Comparison of ENCODE assay signal across 1 cellular context in the genomic region with DNA sequence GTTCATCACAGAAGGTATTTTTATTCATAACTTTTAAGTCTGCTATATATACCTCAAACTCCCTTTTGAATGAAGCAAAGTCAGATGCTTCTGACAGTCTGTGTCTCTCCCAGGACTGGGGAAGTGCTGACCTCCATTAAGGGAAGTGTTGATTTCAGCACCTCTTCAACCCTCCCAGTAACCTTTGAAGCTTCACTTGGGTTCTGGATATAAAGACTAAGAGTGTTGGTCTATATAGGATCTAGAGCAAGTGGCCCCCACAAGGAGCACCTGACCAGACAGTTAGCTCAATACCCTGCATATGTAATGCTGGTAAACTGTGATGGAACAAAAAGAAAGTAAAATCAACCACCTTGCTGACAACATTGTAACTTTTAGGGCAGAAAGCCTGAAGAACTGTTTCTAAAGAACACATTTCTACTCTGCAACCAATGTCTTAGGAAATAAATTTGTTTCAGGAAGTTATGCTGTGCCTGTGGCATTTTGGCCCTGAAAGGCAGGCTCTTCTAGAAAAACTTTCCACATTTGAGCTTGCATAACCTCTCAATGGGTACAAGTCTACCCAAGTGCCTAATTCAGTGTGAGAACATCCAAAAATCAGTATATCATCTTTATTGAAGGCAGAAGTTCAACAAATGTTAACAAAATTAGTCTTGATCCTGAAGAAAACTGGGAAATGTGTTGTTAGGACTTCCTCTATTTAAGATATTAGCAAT.
TF ChIP-seq lines count a peak whose summit lies in the region.

No MANE protein-coding gene starts in this region.

TF ChIP-seq in IMR-90, 13 proteins besides CTCF, POLR2A, EP300 and RAD21:
- TF ChIP-seq, protein P1, sequence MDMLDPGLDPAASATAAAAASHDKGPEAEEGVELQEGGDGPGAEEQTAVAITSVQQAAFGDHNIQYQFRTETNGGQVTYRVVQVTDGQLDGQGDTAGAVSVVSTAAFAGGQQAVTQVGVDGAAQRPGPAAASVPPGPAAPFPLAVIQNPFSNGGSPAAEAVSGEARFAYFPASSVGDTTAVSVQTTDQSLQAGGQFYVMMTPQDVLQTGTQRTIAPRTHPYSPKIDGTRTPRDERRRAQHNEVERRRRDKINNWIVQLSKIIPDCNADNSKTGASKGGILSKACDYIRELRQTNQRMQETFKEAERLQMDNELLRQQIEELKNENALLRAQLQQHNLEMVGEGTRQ (IDR thresholded peaks at IDR 0.05; ENCODE audit: low read depth, low read length): no peak
- TF ChIP-seq MXI1 (IDR thresholded peaks at IDR 0.05; ENCODE audit: borderline replicate concordance, low read depth, low read length) (no peak), BHLHE40 (IDR thresholded peaks at IDR 0.05; ENCODE audit: low read depth, low read length) (no peak), MAFK (IDR thresholded peaks at IDR 0.05; ENCODE audit: low read depth, low read length) (no peak), CEBPB (IDR thresholded peaks at IDR 0.05; ENCODE audit: low read depth, low read length) (no peak), RFX5 (IDR thresholded peaks at IDR 0.05; ENCODE audit: low read depth, low read length) (no peak), MAZ (IDR thresholded peaks at IDR 0.05; ENCODE audit: borderline replicate concordance, low read depth, low read length) (no peak)
